15 cellular contexts compared by ENCODE assay signal in the genomic region with DNA sequence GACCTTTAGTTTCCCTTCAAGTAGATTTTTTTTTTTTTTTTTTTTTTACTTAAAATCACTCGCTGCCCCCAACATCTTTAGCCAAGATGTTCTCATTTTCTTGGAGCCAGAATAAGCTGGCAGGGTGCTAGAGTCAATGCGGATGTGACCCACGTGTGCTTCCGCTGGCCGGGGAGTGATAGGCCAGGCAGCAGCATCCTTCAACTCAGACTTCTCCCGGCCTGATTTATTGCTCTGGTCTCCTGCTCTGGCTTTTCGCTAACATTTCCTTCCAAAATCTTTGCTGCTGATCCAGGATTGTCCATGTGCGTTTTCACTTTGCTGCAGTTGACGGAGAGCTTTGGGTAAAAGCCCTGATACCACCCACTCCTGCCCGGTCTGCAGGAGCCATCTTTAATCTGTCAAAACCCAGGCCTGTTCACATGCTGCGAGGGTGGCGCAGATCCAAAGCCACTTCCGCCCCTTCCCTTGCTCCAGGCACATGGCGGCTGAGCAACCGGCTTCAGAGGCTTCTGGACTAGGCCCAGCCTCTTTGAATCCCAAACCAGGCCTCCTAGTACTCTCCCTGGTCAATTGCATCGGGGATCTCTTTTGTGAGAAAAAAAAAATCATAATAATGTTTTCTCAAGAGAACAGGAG.
DNase-seq lines count a peak whose midpoint lies in the region; ATAC-seq and TF ChIP-seq lines count a peak whose summit lies in the region.
"Had no signal": no experiment of that assay in that cellular context is flagged by ENCODE, and none has a peak within 500 bp of the region (broad histone marks: within the 10 kb centered on the region; RNA-seq: fewer than 3 reads in every experiment).

No MANE protein-coding gene starts in this region.

- H3K4me1 ChIP-seq in left ventricle myocardium inferior, result no peaks in the 10 kb centered on the region
- H3K4me1 ChIP-seq in trophoblast cell (ENCODE audit: control insufficient read depth in 1 of 2, insufficient read depth in 2 of 2, low read length in 2 of 2), result peaks cover 27 to 31% of the 10 kb centered on the region in 2 experiments

- H3K4me3 ChIP-seq in astrocyte of the cerebellum (ENCODE audit: low read depth, low read length), result no peak overlapping the region
- no peak overlapping the region for H3K4me3 ChIP-seq in left ventricle myocardium inferior
- no peak overlapping the region for H3K4me3 ChIP-seq in trophoblast cell (ENCODE audit: low read depth, low read length)

- H2BK120ac ChIP-seq in trophoblast cell (ENCODE audit: insufficient read depth, low read length, poor library complexity), result peak overlapping the region; percentile 100

- peak overlapping the region; percentile 93 for H2AFZ ChIP-seq in trophoblast cell (ENCODE audit: insufficient read depth, low read length, poor library complexity)

- peak overlapping the region; percentile 99 for H2AK5ac ChIP-seq in trophoblast cell (ENCODE audit: low read length)

- DNase-seq in ELF-1 (ENCODE audit: low read depth, low spot score), result peak; percentile 43
- peak; percentile 38 for DNase-seq in astrocyte of the cerebellum (ENCODE audit: low read depth)
- peak; percentile 23 for DNase-seq in left ventricle myocardium inferior
- DNase-seq in trophoblast cell, result no peak
- DNase-seq in activated CD8-positive, alpha-beta T cell treated with anti-CD3 and anti-CD28 coated beads, Interleukin-2, amount 10 ng/mL, durations not matched to agents 7 days and 5 days, result no peak
- DNase-seq: activated CD4-positive, alpha-beta T cell treated with anti-CD3 and anti-CD28 coated beads for 36 hours; activated T-cell treated with anti-CD3 and anti-CD28 coated beads, Interleukin-2, amount 50 U/mL, for 4 hours; hippocampal formation; NCI-H1048; NCI-H226; stimulated activated naive CD8-positive, alpha-beta T cell treated with anti-CD3 and anti-CD28 coated beads, Interleukin-15, Interleukin-2, amounts not matched to agents 100 U/mL and 50 U/mL, for 24 hours had no signal

- H3K27ac ChIP-seq in left ventricle myocardium inferior (replicated peaks), result no peak overlapping the region
- H3K27ac ChIP-seq in trophoblast cell (ENCODE audit: low read depth, low read length), result peak overlapping the region; percentile 100

- H3K27me3 ChIP-seq in left ventricle myocardium inferior (ENCODE audit: low read depth) (no peaks in the 10 kb centered on the region), trophoblast cell (ENCODE audit: insufficient read depth, low read length) (no peaks in the 10 kb centered on the region)

- POLR2A ChIA-PET in activated CD8-positive, alpha-beta T cell treated with anti-CD3 and anti-CD28 coated beads, Interleukin-2, amount 10 ng/mL, durations not matched to agents 7 days and 5 days (lab: Charles Lee), result no interaction called here

- H3K14ac ChIP-seq in trophoblast cell (ENCODE audit: low read length), result peak overlapping the region; percentile 99

- H3K79me1 ChIP-seq in trophoblast cell (ENCODE audit: low read length), result peaks cover 44% of the 10 kb centered on the region

- H3K36me3 ChIP-seq in left ventricle myocardium inferior (no peaks in the 10 kb centered on the region), trophoblast cell (ENCODE audit: control insufficient read depth in 1 of 2, insufficient read depth in 2 of 2, low read length in 2 of 2) (peaks cover 0 to 2% of the 10 kb centered on the region in 2 experiments)

- intact Hi-C loops in left ventricle myocardium inferior (cut with micrococcal nuclease), result no loop called here

- H3K4ac ChIP-seq in trophoblast cell (ENCODE audit: low read depth, low read length), result peak overlapping the region; percentile 98

- no CpG with 5 or more reads among the region's 16 CpGs for WGBS in trophoblast cell (ENCODE audit: extremely low coverage, insufficient coverage, insufficient read length)

- H3K9ac ChIP-seq in trophoblast cell (ENCODE audit: low read length), result no peak overlapping the region

- H3K4me3 Mint-ChIP-seq in activated CD8-positive, alpha-beta T cell treated with anti-CD3 and anti-CD28 coated beads, Interleukin-2, amount 10 ng/mL, durations not matched to agents 7 days and 5 days, result no peak overlapping the region
- H3K4me3 Mint-ChIP-seq: activated CD4-positive, alpha-beta T cell treated with anti-CD3 and anti-CD28 coated beads for 36 hours; activated T-cell treated with anti-CD3 and anti-CD28 coated beads, Interleukin-2, amount 50 U/mL, for 4 hours had no signal

- peak overlapping the region; percentile 98 for H3K18ac ChIP-seq in trophoblast cell (ENCODE audit: low read length)

- CTCF ChIA-PET in activated CD8-positive, alpha-beta T cell treated with anti-CD3 and anti-CD28 coated beads, Interleukin-2, amount 10 ng/mL, durations not matched to agents 7 days and 5 days (lab: Charles Lee), result interaction anchor here (0.7 kb wide), 1 partner anchor 353 kb away, joined by 3 read pairs; no protein-coding TSS in a partner anchor

- H3K9me3 ChIP-seq in left ventricle myocardium inferior (replicated peaks), result no peaks in the 10 kb centered on the region
- H3K9me3 ChIP-seq in trophoblast cell (ENCODE audit: insufficient read depth, low read depth, low read length), result no peaks in the 10 kb centered on the region

- H2BK12ac ChIP-seq in trophoblast cell (ENCODE audit: low read length), result peak overlapping the region; percentile 100

- no peak for ATAC-seq in HG02870 (IDR thresholded peaks at IDR 0.05; ENCODE audit: unreplicated experiment)
- no peak for ATAC-seq in HG03439 (IDR thresholded peaks at IDR 0.05; ENCODE audit: unreplicated experiment)
- no peak for ATAC-seq in GM18520 (IDR thresholded peaks at IDR 0.05; ENCODE audit: unreplicated experiment)
- no peak for ATAC-seq in activated CD8-positive, alpha-beta T cell treated with anti-CD3 and anti-CD28 coated beads, Interleukin-2, amount 10 ng/mL, durations not matched to agents 7 days and 5 days
- ATAC-seq: activated CD4-positive, alpha-beta T cell treated with anti-CD3 and anti-CD28 coated beads for 36 hours; activated T-cell treated with anti-CD3 and anti-CD28 coated beads, Interleukin-2, amount 50 U/mL, for 4 hours; stimulated activated naive CD8-positive, alpha-beta T cell treated with anti-CD3 and anti-CD28 coated beads, Interleukin-15, Interleukin-2, amounts not matched to agents 100 U/mL and 50 U/mL, for 24 hours had no signal

- H3K79me2 ChIP-seq in trophoblast cell (ENCODE audit: control insufficient read depth, insufficient read depth, low read length, poor library complexity), result peaks cover 11% of the 10 kb centered on the region

- in situ Hi-C loops in astrocyte of the cerebellum (cut with HindIII; ENCODE audit: low sequenced_read_pairs), result no loop called here

- TF ChIP-seq CTCF in astrocyte of the cerebellum (IDR thresholded peaks at IDR 0.05; ENCODE audit: low read depth, low read length, missing control alignments) (no peak), left ventricle myocardium inferior (IDR thresholded peaks at IDR 0.05; ENCODE audit: borderline replicate concordance) (no peak)

- peak overlapping the region; percentile 97 for H4K8ac ChIP-seq in trophoblast cell (ENCODE audit: low read depth, low read length)

- H3K36me3 Mint-ChIP-seq in activated CD8-positive, alpha-beta T cell treated with anti-CD3 and anti-CD28 coated beads, Interleukin-2, amount 10 ng/mL, durations not matched to agents 7 days and 5 days (ENCODE audit: low read depth), result no peaks in the 10 kb centered on the region

- no peak overlapping the region for H3K4me2 ChIP-seq in trophoblast cell (ENCODE audit: low read length)

- no peak overlapping the region for H3K27ac Mint-ChIP-seq in activated CD8-positive, alpha-beta T cell treated with anti-CD3 and anti-CD28 coated beads, Interleukin-2, amount 10 ng/mL, durations not matched to agents 7 days and 5 days
- H3K27ac Mint-ChIP-seq: activated CD4-positive, alpha-beta T cell treated with anti-CD3 and anti-CD28 coated beads for 36 hours; progenitor cell of endocrine pancreas had no signal

- no peak overlapping the region for H3K23ac ChIP-seq in trophoblast cell (ENCODE audit: low read length)

- peak overlapping the region; percentile 92 for H4K12ac ChIP-seq in trophoblast cell (ENCODE audit: low read depth, low read length)

- H3K27me3 Mint-ChIP-seq in activated CD8-positive, alpha-beta T cell treated with anti-CD3 and anti-CD28 coated beads, Interleukin-2, amount 10 ng/mL, durations not matched to agents 7 days and 5 days (ENCODE audit: low read depth), result peaks cover 8% of the 10 kb centered on the region
- H3K27me3 Mint-ChIP-seq: progenitor cell of endocrine pancreas had no signal

- no peaks in the 10 kb centered on the region for H3K4me1 Mint-ChIP-seq in activated CD8-positive, alpha-beta T cell treated with anti-CD3 and anti-CD28 coated beads, Interleukin-2, amount 10 ng/mL, durations not matched to agents 7 days and 5 days (ENCODE audit: low read depth)
- H3K4me1 Mint-ChIP-seq: activated CD4-positive, alpha-beta T cell treated with anti-CD3 and anti-CD28 coated beads for 36 hours had no signal

- no peaks in the 10 kb centered on the region for H3K9me3 Mint-ChIP-seq in activated CD8-positive, alpha-beta T cell treated with anti-CD3 and anti-CD28 coated beads, Interleukin-2, amount 10 ng/mL, durations not matched to agents 7 days and 5 days (ENCODE audit: insufficient read depth)
- H3K9me3 Mint-ChIP-seq: activated T-cell treated with anti-CD3 and anti-CD28 coated beads, Interleukin-2, amount 50 U/mL, for 4 hours had no signal

- peak overlapping the region; percentile 100 for H2BK5ac ChIP-seq in trophoblast cell (ENCODE audit: low read depth, low read length, poor library complexity)

- H4K91ac ChIP-seq in trophoblast cell (ENCODE audit: low read depth, low read length), result peak overlapping the region; percentile 100

Comparison
In these comparisons a context has a peak if more than half of its experiments do, and no peak if none do; other contexts are left out.
1. DNase-seq: peak in ELF-1 (single experiment), astrocyte of the cerebellum (single experiment) and left ventricle myocardium inferior (single experiment); none in trophoblast cell (0 of 2) and activated CD8-positive, alpha-beta T cell treated with anti-CD3 and anti-CD28 coated beads, Interleukin-2, amount 10 ng/mL, durations not matched to agents 7 days and 5 days (single experiment).